In the genomic region with DNA sequence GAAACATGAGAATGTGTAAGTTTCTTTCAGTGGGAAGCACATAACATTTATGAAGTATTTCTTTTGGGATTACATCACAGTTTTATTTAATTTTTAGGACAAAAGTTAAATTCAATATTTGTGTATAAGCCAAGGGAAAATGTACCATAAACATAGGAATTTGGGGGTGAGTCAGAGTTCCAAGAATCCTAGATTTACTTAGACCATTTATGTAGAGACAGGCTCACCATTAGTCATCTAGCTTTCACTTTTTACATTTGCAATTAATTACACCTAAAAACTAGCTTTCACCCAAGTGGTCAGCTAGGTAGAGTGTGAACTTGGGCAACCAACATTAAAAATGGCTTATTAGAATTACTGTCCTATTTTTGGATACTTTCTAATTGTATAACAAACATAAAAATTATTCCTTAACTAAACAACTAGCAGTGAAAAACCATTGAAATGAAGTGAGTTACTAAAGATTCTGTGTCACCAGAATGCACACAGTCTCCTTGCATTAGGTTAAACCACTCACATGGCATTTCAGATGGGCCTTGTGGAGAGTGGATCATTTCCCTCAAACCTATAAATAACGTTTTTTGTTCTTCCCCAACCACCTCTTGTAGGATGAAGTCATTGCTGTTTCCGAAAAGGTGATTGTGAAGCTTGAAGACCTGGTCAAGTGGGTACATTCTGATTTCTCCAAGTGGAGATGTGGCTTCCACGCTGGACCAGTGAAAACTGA, we compare ENCODE assay signal across 8 cellular contexts. TPM values are rescaled to one million over a fixed set of nuclear protein-coding genes. Genes with fewer than 3 reads are reported as not detected.
DNase-seq lines count a peak whose midpoint lies in the region; ATAC-seq, FAIRE-seq and TF ChIP-seq lines count a peak whose summit lies in the region.

No MANE protein-coding gene starts in this region.

- no peaks in the 10 kb centered on the region for H3K9me3 ChIP-seq in left ventricle myocardium inferior (replicated peaks)
- H3K9me3 ChIP-seq in vagina, result no peaks in the 10 kb centered on the region

- H3K4me1 ChIP-seq in left ventricle myocardium inferior (peaks cover 35% of the 10 kb centered on the region), vagina (peaks cover 85% of the 10 kb centered on the region)

- no peak for TF ChIP-seq POLR2A in vagina (IDR thresholded peaks at IDR 0.05)

- DNase-seq in left ventricle myocardium inferior (no peak), cardiac septum (ENCODE audit: low spot score) (no peak), vagina (ENCODE audit: extremely low spot score in 2 of 2) (no peak), midbrain (lab: John Stamatoyannopoulos, UW) (no peak)
- no peak for DNase-seq in activated naive CD4-positive, alpha-beta T cell treated with anti-CD3 and anti-CD28 coated beads, Interleukin-2, amount 50 U/mL, for 72 hours (ENCODE audit: low spot score in 2 of 2)

- H3K27ac ChIP-seq in left ventricle myocardium inferior (replicated peaks) (peak overlapping the region; percentile 28), vagina (peak overlapping the region; percentile 79)

- H3K9me3 Mint-ChIP-seq in activated naive CD4-positive, alpha-beta T cell treated with anti-CD3 and anti-CD28 coated beads, Interleukin-2, amount 50 U/mL, for 72 hours, result no peaks in the 10 kb centered on the region

- FAIRE-seq in islet of Langerhans (lab: Jason Lieb, UNC), result peak; percentile 84

- peaks cover 3% of the 10 kb centered on the region for H3K36me3 ChIP-seq in left ventricle myocardium inferior
- H3K36me3 ChIP-seq in vagina, result no peaks in the 10 kb centered on the region

- peak in 1 of 2 donors; percentile 44 for ATAC-seq in activated naive CD4-positive, alpha-beta T cell treated with anti-CD3 and anti-CD28 coated beads, Interleukin-2, amount 50 U/mL, for 72 hours
- ATAC-seq in HG03432 (IDR thresholded peaks at IDR 0.05; ENCODE audit: unreplicated experiment) (no peak), HG02885 (IDR thresholded peaks at IDR 0.05; ENCODE audit: poor library complexity, unreplicated experiment) (no peak)

- TF ChIP-seq CTCF in left ventricle myocardium inferior (IDR thresholded peaks at IDR 0.05; ENCODE audit: borderline replicate concordance) (no peak), vagina (IDR thresholded peaks at IDR 0.05) (no peak)

- H3K36me3 Mint-ChIP-seq in activated naive CD4-positive, alpha-beta T cell treated with anti-CD3 and anti-CD28 coated beads, Interleukin-2, amount 50 U/mL, for 72 hours, result peaks cover 23 to 46% of the 10 kb centered on the region in 2 donors

- H3K4me3 ChIP-seq in left ventricle myocardium inferior (no peak overlapping the region), vagina (no peak overlapping the region)

- H3K27me3 ChIP-seq in left ventricle myocardium inferior (ENCODE audit: low read depth) (no peaks in the 10 kb centered on the region), vagina (no peaks in the 10 kb centered on the region)

- intact Hi-C loops in left ventricle myocardium inferior (cut with micrococcal nuclease) (loop anchor here (10.0 kb wide), 1 partner anchor 995 kb away; a partner anchor contains a TSS), cardiac septum (cut with DNase I) (loop anchor here (5.0 kb wide), 1 partner anchor 37 kb away; a partner anchor contains a TSS), vagina (cut with DNase I) (no loop called here)

- H3K27ac Mint-ChIP-seq in activated naive CD4-positive, alpha-beta T cell treated with anti-CD3 and anti-CD28 coated beads, Interleukin-2, amount 50 U/mL, for 72 hours, result peak overlapping the region; percentile 92 to 94

RNA-seq across cellular contexts. Expression of a gene that starts 38.2 kb away (rescaled TPM):
- total RNA-seq in left ventricle myocardium inferior (13.7 TPM), cardiac septum (25.2 TPM), vagina (75.9 TPM)
- total RNA-seq in activated naive CD4-positive, alpha-beta T cell treated with anti-CD3 and anti-CD28 coated beads, Interleukin-2, amount 50 U/mL, for 72 hours, result 10 to 100 TPM; 52.1 to 95.4 TPM
